ENCODE assay signal across 1 cellular context in the genomic region with DNA sequence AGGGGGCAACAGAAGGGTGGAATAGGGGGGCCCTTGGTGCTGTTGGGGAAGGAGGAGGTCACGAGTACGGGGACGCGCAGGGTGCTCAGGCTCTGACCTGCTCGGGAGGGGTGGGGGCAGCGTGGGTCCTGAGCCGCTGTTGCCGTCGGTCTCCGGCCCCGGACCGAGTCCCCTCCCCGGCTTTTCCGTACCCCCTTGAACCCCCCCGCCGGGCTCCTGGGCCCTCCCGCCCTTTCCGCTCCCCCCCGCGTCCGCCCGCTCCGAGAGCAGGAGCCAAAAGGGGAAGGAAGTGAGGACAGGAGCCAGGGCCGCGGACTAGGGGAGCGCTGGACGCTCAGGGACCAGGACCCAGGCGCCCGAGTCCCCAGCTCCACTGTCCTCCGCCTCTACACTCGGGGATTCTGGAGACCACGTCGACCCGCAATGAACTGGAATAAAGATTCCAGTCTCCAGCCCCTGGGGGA.
TF ChIP-seq lines count a peak whose summit lies in the region.

A gene with protein sequence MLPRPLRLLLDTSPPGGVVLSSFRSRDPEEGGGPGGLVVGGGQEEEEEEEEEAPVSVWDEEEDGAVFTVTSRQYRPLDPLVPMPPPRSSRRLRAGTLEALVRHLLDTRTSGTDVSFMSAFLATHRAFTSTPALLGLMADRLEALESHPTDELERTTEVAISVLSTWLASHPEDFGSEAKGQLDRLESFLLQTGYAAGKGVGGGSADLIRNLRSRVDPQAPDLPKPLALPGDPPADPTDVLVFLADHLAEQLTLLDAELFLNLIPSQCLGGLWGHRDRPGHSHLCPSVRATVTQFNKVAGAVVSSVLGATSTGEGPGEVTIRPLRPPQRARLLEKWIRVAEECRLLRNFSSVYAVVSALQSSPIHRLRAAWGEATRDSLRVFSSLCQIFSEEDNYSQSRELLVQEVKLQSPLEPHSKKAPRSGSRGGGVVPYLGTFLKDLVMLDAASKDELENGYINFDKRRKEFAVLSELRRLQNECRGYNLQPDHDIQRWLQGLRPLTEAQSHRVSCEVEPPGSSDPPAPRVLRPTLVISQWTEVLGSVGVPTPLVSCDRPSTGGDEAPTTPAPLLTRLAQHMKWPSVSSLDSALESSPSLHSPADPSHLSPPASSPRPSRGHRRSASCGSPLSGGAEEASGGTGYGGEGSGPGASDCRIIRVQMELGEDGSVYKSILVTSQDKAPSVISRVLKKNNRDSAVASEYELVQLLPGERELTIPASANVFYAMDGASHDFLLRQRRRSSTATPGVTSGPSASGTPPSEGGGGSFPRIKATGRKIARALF (minus strand): TSS at position 170 of the 464 bp plus-strand sequence. CDS start 332 bp downstream, outside the sequence.

TF ChIP-seq in HCT116, 20 proteins besides CTCF, POLR2A, EP300 and RAD21 (continued from another document):
- TF ChIP-seq ZBTB33 (IDR thresholded peaks at IDR 0.05; ENCODE audit: extremely low read depth, insufficient replicate concordance, low read length) (no peak), SRF (IDR thresholded peaks at IDR 0.05; ENCODE audit: low read depth) (no peak), POLR2AphosphoS5 (IDR thresholded peaks at IDR 0.05; ENCODE audit: low read depth, low read length) (no peak), ZNF274 (IDR thresholded peaks at IDR 0.05; ENCODE audit: low read depth, low read length) (no peak), EZH2 (IDR thresholded peaks at IDR 0.05) (no peak), CBX3 (IDR thresholded peaks at IDR 0.05; ENCODE audit: low read depth) (no peak), JUND (IDR thresholded peaks at IDR 0.05) (no peak), ZFX (IDR thresholded peaks at IDR 0.05) (no peak), CEBPB (IDR thresholded peaks at IDR 0.05; ENCODE audit: low read depth) (no peak), MAX (IDR thresholded peaks at IDR 0.05) (no peak)
